ENCODE assay signal across 1 cellular context in the genomic region with DNA sequence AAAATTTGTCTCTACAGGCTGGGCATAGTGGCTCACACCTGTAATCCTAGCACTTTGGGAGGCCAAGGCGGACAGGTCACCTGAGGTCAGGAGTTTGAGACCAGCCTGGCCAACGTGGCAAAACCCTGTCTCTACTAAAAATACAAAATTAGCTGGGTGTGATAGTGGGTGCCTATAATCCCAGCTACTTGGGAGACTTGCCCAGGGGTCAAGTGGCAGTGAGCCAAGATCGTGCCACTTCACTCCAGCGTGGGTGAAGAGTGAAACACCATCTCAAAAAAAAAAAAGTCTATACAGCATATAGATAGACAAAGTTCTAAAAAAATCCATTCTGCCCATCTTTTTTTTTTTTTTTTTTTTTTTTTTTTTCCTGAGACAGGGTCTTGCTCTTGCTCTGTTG. TPM values are rescaled to one million over a fixed set of nuclear protein-coding genes. Genes with fewer than 3 reads are reported as not detected.
"Had no signal": no experiment of that assay in that cellular context is flagged by ENCODE, and none has a peak within 500 bp of the region (broad histone marks: within the 10 kb centered on the region; RNA-seq: fewer than 3 reads in every experiment).

No MANE protein-coding gene starts in this region.

RNA-seq across cellular contexts. Expression of a gene that starts 32.6 kb away (rescaled TPM):
- polyA plus RNA-seq: GM23248 had no signal
